In genomic region chr6:109853951-109854350, GRCh38 we compare ENCODE assay signal across 25 cellular contexts.
"Had no signal": no experiment of that assay in that cellular context is flagged by ENCODE, and none has a peak within 500 bp of the region (broad histone marks: within the 10 kb centered on the region; RNA-seq: fewer than 3 reads in every experiment).

No MANE protein-coding gene starts in this region.

- H3K27ac Mint-ChIP-seq: IgD-negative memory B cell; T-cell; T-helper 1 cell treated with Interleukin-12 subunit alpha and Interleukin-12 subunit beta and Interleukin-4 antibody, amounts not matched to agents 30 μg/mL and 1 μg/mL, for 36 hours had no signal

- H3K27me3 Mint-ChIP-seq: IgD-negative memory B cell had no signal

- H3K4me1 Mint-ChIP-seq: T-cell had no signal

- H3K4me3 Mint-ChIP-seq: IgD-negative memory B cell; T-cell; T-helper 1 cell treated with Interleukin-12 subunit alpha and Interleukin-12 subunit beta and Interleukin-4 antibody, amounts not matched to agents 30 μg/mL and 1 μg/mL, for 36 hours had no signal

- ATAC-seq: Panc1, T-cell had no signal

- H3K27ac ChIP-seq: HL-60, RWPE1 had no signal

- FAIRE-seq: HTR-8/SVneo had no signal

- H3K9ac ChIP-seq: SK-N-SH had no signal

- H3K36me3 Mint-ChIP-seq: IgD-negative memory B cell, T-cell had no signal

- DNase-seq: KBM-7, MV-4-11, NCI-H1048, NCI-H1105, NCI-H1417, NCI-H1436 treated with DMSO at 0.1 percent for 48 hours, NCI-H1694 treated with DMSO at 0.1 percent for 48 hours, NCI-H1930, NCI-H2081, NCI-H2171, NCI-H226, NCI-H510A, NCI-H524 treated with DMSO at 0.1 percent for 48 hours, NCI-H69, NCI-H774, SHP77, SK-N-SH, SW 1271, T-cell had no signal

- H3K4me2 ChIP-seq: SK-N-SH had no signal

- H3K9me3 ChIP-seq: SK-N-SH had no signal

- H3K9me3 Mint-ChIP-seq: T-cell had no signal
